9 cellular contexts compared by ENCODE assay signal in genomic region chr2:241616168-241617125, GRCh38. TPM values are rescaled to one million over a fixed set of nuclear protein-coding genes. Genes with fewer than 3 reads are reported as not detected.
DNase-seq lines count a peak whose midpoint lies in the region; ATAC-seq, FAIRE-seq and TF ChIP-seq lines count a peak whose summit lies in the region.
"Had no signal": no experiment of that assay in that cellular context is flagged by ENCODE, and none has a peak within 500 bp of the region (broad histone marks: within the 10 kb centered on the region; RNA-seq: fewer than 3 reads in every experiment).

No MANE protein-coding gene starts in this region.

- no peak overlapping the region for H2AFZ ChIP-seq in HCT116 (ENCODE audit: low read depth, low read length, poor library complexity, severe bottlenecking)

- peak overlapping the region; percentile 56 for H3K4me3 Mint-ChIP-seq in memory B cell

- H3K4me2 ChIP-seq in BLaER1 (peak overlapping the region; percentile 91), HCT116 (ENCODE audit: low read length) (no peak overlapping the region)

- TF ChIP-seq POLR2A in HCT116 (IDR thresholded peaks at IDR 0.05; ENCODE audit: borderline replicate concordance, extremely low read depth, insufficient read depth, insufficient read length) = no peak

- POLR2A ChIA-PET in HCT116 (lab: Charles Lee) = no interaction called here

- no peaks in the 10 kb centered on the region for H3K27me3 ChIP-seq in BLaER1
- H3K27me3 ChIP-seq in HCT116 (ENCODE audit: insufficient read depth, low read length) = no peaks in the 10 kb centered on the region
- no peaks in the 10 kb centered on the region for H3K27me3 ChIP-seq in bronchial epithelial cell (ENCODE audit: control insufficient read depth, insufficient read depth, low read length)

- H3K27ac Mint-ChIP-seq in memory B cell = peak overlapping the region; percentile 42

- H3K4me3 ChIP-seq in BLaER1 (peak overlapping the region; percentile 62), HCT116 (replicated peaks in 1 of 2; ENCODE audit: low read depth in 1 of 2, low read length in 2 of 2) (no peak overlapping the region), bronchial epithelial cell (ENCODE audit: low read depth, low read length) (no peak overlapping the region)

- H3K27me3 Mint-ChIP-seq in memory B cell = no peaks in the 10 kb centered on the region

- no peaks in the 10 kb centered on the region for H3K9me2 ChIP-seq in HCT116 (ENCODE audit: insufficient read depth)

- H3K9me3 ChIP-seq in BLaER1 (no peaks in the 10 kb centered on the region), HCT116 (ENCODE audit: control insufficient read depth in 1 of 2, insufficient read depth in 1 of 2, low read depth in 1 of 2, low read length in 2 of 2) (no peaks in the 10 kb centered on the region)

- peaks cover 13% of the 10 kb centered on the region; the same call in 1 of the 2 replicates for H4K20me1 ChIP-seq in BLaER1
- H4K20me1 ChIP-seq in HCT116 (ENCODE audit: insufficient read depth) = peaks cover 13% of the 10 kb centered on the region; the same call in 1 of the 2 replicates

- TF ChIP-seq RAD21 in HCT116 (IDR thresholded peaks at IDR 0.05; ENCODE audit: low read depth) = no peak

- H3K9me3 Mint-ChIP-seq in memory B cell = peaks cover 2% of the 10 kb centered on the region

- H3K4me1 ChIP-seq in BLaER1 (peaks cover 69% of the 10 kb centered on the region), HCT116 (ENCODE audit: control insufficient read depth in 1 of 2, insufficient read depth in 2 of 2, low read length in 2 of 2) (peaks cover 0 to 30% of the 10 kb centered on the region in 2 experiments; a peak in 2 of 4 replicates)

- peak; percentile 40 for FAIRE-seq in bronchial epithelial cell (lab: Jason Lieb, UNC)
- FAIRE-seq: astrocyte had no signal

- CTCF ChIA-PET in HCT116 (lab: Charles Lee) = no interaction called here

- TF ChIP-seq CTCF in HCT116 (IDR thresholded peaks at IDR 0.05 in 2 of 3, conservative IDR thresholded peaks at IDR 0.05 in 1 of 3; ENCODE audit: borderline replicate concordance in 1 of 3, insufficient read depth in 1 of 3, low read depth in 2 of 3, low read length in 2 of 3) (peak in 1 of 3 experiments; percentile 17; a peak in 1 of 6 replicates), bronchial epithelial cell (IDR thresholded peaks at IDR 0.05; ENCODE audit: insufficient read depth, low read length, severe bottlenecking) (no peak)

- ATAC-seq in HCT116 (peak; percentile 40; the same call in 1 of the 2 replicates), memory B cell (ENCODE audit: low read depth) (no peak), HG03280 (IDR thresholded peaks at IDR 0.05; ENCODE audit: unreplicated experiment) (no peak), GM21528 (IDR thresholded peaks at IDR 0.05; ENCODE audit: low FRiP score, unreplicated experiment) (no peak)

- H3K27ac ChIP-seq in BLaER1 = peak overlapping the region; percentile 91
- H3K27ac ChIP-seq in HCT116 (ENCODE audit: low read depth, low read length) = no peak overlapping the region

- H3K79me2 ChIP-seq in HCT116 (ENCODE audit: insufficient read depth, low read length) = peaks cover 97% of the 10 kb centered on the region

- intact Hi-C loops in HCT116 (cut with micrococcal nuclease) = no loop called here

- DNase-seq in HCT116 (ENCODE audit: low read depth, low spot score) = no peak
- DNase-seq in bronchial epithelial cell (ENCODE audit: low read depth) = no peak
- no peak for DNase-seq in memory B cell (ENCODE audit: low spot score in 2 of 2)
- no peak for DNase-seq in NCI-H146 (lab: John Stamatoyannopoulos, UW)
- DNase-seq in stimulated activated naive CD4-positive, alpha-beta T cell treated with Interleukin-2 at 50 U/mL for 16 hours (lab: John Stamatoyannopoulos, UW) = no peak

- H3K36me3 Mint-ChIP-seq in memory B cell = peaks cover 15% of the 10 kb centered on the region

- RAD21 ChIA-PET in HCT116 (lab: Charles Lee; ENCODE audit: low non-redundant PET in 1 of 2, low total read pairs in 2 of 2, uncharacterized antibody in 2 of 2, unreplicated experiment in 2 of 2) = no interaction called here

- H3K9ac ChIP-seq in BLaER1 (0 out of 2 replicates have a peak overlapping the region, but pooled peaks have one; percentile 16), HCT116 (ENCODE audit: low read length) (no peak overlapping the region)

- BruUV-seq in HCT116 (replicated peaks; lab: Mats Ljungman, UMichigan) = no TSS peak

- H3K4me1 Mint-ChIP-seq in memory B cell = peaks cover 28% of the 10 kb centered on the region

- peaks cover 32% of the 10 kb centered on the region; the same call in 1 of the 2 replicates for H3K36me3 ChIP-seq in BLaER1
- peaks cover 3 to 17% of the 10 kb centered on the region in 2 experiments; a peak in 2 of 4 replicates for H3K36me3 ChIP-seq in HCT116 (ENCODE audit: control insufficient read depth in 1 of 2, insufficient read depth in 2 of 2, low read length in 2 of 2)
- H3K36me3 ChIP-seq in bronchial epithelial cell (ENCODE audit: control insufficient read depth, insufficient read depth, low read length) = peaks cover 6% of the 10 kb centered on the region

TF ChIP-seq in HCT116, 20 proteins besides CTCF, POLR2A, EP300 and RAD21:
- TF ChIP-seq SRF (IDR thresholded peaks at IDR 0.05; ENCODE audit: low read depth) = no peak
- TF ChIP-seq, protein P1, sequence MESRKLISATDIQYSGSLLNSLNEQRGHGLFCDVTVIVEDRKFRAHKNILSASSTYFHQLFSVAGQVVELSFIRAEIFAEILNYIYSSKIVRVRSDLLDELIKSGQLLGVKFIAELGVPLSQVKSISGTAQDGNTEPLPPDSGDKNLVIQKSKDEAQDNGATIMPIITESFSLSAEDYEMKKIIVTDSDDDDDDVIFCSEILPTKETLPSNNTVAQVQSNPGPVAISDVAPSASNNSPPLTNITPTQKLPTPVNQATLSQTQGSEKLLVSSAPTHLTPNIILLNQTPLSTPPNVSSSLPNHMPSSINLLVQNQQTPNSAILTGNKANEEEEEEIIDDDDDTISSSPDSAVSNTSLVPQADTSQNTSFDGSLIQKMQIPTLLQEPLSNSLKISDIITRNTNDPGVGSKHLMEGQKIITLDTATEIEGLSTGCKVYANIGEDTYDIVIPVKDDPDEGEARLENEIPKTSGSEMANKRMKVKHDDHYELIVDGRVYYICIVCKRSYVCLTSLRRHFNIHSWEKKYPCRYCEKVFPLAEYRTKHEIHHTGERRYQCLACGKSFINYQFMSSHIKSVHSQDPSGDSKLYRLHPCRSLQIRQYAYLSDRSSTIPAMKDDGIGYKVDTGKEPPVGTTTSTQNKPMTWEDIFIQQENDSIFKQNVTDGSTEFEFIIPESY (IDR thresholded peaks at IDR 0.05; ENCODE audit: extremely low read depth, insufficient replicate concordance, low read length) = no peak
- TF ChIP-seq, protein P2, sequence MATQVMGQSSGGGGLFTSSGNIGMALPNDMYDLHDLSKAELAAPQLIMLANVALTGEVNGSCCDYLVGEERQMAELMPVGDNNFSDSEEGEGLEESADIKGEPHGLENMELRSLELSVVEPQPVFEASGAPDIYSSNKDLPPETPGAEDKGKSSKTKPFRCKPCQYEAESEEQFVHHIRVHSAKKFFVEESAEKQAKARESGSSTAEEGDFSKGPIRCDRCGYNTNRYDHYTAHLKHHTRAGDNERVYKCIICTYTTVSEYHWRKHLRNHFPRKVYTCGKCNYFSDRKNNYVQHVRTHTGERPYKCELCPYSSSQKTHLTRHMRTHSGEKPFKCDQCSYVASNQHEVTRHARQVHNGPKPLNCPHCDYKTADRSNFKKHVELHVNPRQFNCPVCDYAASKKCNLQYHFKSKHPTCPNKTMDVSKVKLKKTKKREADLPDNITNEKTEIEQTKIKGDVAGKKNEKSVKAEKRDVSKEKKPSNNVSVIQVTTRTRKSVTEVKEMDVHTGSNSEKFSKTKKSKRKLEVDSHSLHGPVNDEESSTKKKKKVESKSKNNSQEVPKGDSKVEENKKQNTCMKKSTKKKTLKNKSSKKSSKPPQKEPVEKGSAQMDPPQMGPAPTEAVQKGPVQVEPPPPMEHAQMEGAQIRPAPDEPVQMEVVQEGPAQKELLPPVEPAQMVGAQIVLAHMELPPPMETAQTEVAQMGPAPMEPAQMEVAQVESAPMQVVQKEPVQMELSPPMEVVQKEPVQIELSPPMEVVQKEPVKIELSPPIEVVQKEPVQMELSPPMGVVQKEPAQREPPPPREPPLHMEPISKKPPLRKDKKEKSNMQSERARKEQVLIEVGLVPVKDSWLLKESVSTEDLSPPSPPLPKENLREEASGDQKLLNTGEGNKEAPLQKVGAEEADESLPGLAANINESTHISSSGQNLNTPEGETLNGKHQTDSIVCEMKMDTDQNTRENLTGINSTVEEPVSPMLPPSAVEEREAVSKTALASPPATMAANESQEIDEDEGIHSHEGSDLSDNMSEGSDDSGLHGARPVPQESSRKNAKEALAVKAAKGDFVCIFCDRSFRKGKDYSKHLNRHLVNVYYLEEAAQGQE (IDR thresholded peaks at IDR 0.05; ENCODE audit: low read depth) = no peak
- TF ChIP-seq JUND (IDR thresholded peaks at IDR 0.05) = no peak
- TF ChIP-seq ZFX (IDR thresholded peaks at IDR 0.05) = no peak
- TF ChIP-seq ZNF274 (IDR thresholded peaks at IDR 0.05; ENCODE audit: low read depth, low read length) = no peak
- no peak for TF ChIP-seq SP1 (IDR thresholded peaks at IDR 0.05; ENCODE audit: low read depth)
- no peak for TF ChIP-seq CEBPB (IDR thresholded peaks at IDR 0.05; ENCODE audit: low read depth)
- TF ChIP-seq POLR2AphosphoS5 (IDR thresholded peaks at IDR 0.05; ENCODE audit: low read depth, low read length) = no peak
- TF ChIP-seq ATF3 (IDR thresholded peaks at IDR 0.05) = no peak
- TF ChIP-seq ELF1 (IDR thresholded peaks at IDR 0.05; ENCODE audit: borderline replicate concordance, low read depth) = no peak
- TF ChIP-seq SIN3A (IDR thresholded peaks at IDR 0.05; ENCODE audit: low read depth) = no peak
- no peak for TF ChIP-seq EGR1 (IDR thresholded peaks at IDR 0.05; ENCODE audit: low read depth)

RNA-seq across cellular contexts. Expression of gene THAP4, which starts 20.5 kb away (rescaled TPM):
- 71.2 TPM for total RNA-seq in HCT116 (2021; ENCODE audit: unreplicated experiment)
- polyA plus RNA-seq in HCT116 (2012) = 99.6 and 107 TPM in 2 replicates
- total RNA-seq in bronchial epithelial cell = 50.2 and 54.8 TPM in 2 replicates

RNA-seq across cellular contexts. Expression of gene ATG4B, which starts 21.0 kb away (rescaled TPM):
- total RNA-seq in HCT116 (2021; ENCODE audit: unreplicated experiment) (87.4 TPM), bronchial epithelial cell (51.3 and 66.6 TPM in 2 replicates)
- polyA plus RNA-seq in HCT116 (2012) = 85.0 and 104 TPM in 2 replicates

RNA-seq across cellular contexts. Expression of gene BOK, which starts 57.9 kb away (rescaled TPM):
- total RNA-seq in HCT116 (2021; ENCODE audit: unreplicated experiment) (41.5 TPM), bronchial epithelial cell (18.4 and 19.5 TPM in 2 replicates)
- polyA plus RNA-seq in HCT116 (2012) = 22.5 and 24.3 TPM in 2 replicates
